Comparison of ENCODE assay signal across 19 cellular contexts in the genomic region with DNA sequence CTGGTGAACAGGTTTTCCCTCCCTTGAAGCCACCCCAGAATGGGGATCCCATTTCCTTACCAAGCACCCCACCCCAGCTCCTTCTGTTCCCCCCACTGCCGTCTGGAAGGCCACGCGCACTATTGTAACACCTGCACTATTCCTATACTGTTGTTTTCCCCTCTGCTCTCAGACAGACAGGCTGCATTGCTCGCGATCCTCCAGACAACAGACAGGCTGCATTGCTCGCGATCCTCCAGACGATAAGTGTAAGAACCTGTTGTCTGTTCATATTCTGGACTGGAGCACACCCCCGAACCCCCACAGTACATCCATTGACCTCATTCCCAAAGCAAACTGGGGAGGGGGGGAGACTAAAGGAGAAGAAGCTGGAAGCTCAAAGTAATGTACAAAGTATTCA.
A peak's percentile ranks its signal among the peaks of the same experiment; 100 is the strongest.
DNase-seq lines count a peak whose midpoint lies in the region; ATAC-seq, FAIRE-seq and TF ChIP-seq lines count a peak whose summit lies in the region.
"Had no signal": no experiment of that assay in that cellular context is flagged by ENCODE, and none has a peak within 500 bp of the region (broad histone marks: within the 10 kb centered on the region; RNA-seq: fewer than 3 reads in every experiment).

No MANE protein-coding gene starts in this region.

- DNase-seq in NCI-H748 (lab: John Stamatoyannopoulos, UW; ENCODE audit: unreplicated experiment) = peak; percentile 59
- no peak for DNase-seq in NCI-H748 treated with DMSO at 0.1 percent for 48 hours (lab: John Stamatoyannopoulos, UW)
- no peak for DNase-seq in BE2C
- peak; percentile 90 for DNase-seq in NCI-H2171 treated with DMSO at 0.1 percent for 48 hours (lab: John Stamatoyannopoulos, UW)
- DNase-seq in naive B cell = no peak
- DNase-seq in frontal cortex (ENCODE audit: low spot score in 2 of 2) = no peak
- DNase-seq in adrenal gland = no peak
- DNase-seq: activated T-cell treated with anti-CD3 and anti-CD28 coated beads, Interleukin-2, amount 50 U/mL, for 48 hours; GOT3; left ventricle myocardium superior; occipital lobe had no signal

- H3K27ac ChIP-seq in adrenal gland = no peak overlapping the region
- H3K27ac ChIP-seq: VCaP had no signal

- H3K4me1 ChIP-seq in BE2C (peaks cover 20% of the 10 kb centered on the region), adrenal gland (replicated peaks in 1 of 2) (peaks cover 4 to 25% of the 10 kb centered on the region in 2 donors)

- H3K9me3 Mint-ChIP-seq in naive B cell = peaks cover 0 to 3% (median 0%) of the 10 kb centered on the region in 7 donors

- intact Hi-C loops in adrenal gland (cut with DNase I) = no loop called here

- H3K27me3 ChIP-seq in BE2C = no peaks in the 10 kb centered on the region
- H3K27me3 ChIP-seq in adrenal gland = no peaks in the 10 kb centered on the region

- H3K36me3 ChIP-seq in BE2C = no peaks in the 10 kb centered on the region
- no peaks in the 10 kb centered on the region for H3K36me3 ChIP-seq in adrenal gland (replicated peaks in 1 of 2)

- H3K9me3 ChIP-seq in BE2C (no peaks in the 10 kb centered on the region), adrenal gland (replicated peaks in 1 of 3) (no peaks in the 10 kb centered on the region)

- H3K4me1 Mint-ChIP-seq in naive B cell = peaks cover 18 to 36% (median 26%) of the 10 kb centered on the region in 3 donors

- ATAC-seq in naive B cell (ENCODE audit: low read depth in 2 of 2) (no peak), GM19328 (IDR thresholded peaks at IDR 0.05; ENCODE audit: unreplicated experiment) (no peak)
- ATAC-seq: activated naive CD4-positive, alpha-beta T cell treated with anti-CD3 and anti-CD28 coated beads, Interleukin-2, amount 50 U/mL, for 72 hours; GM12878 had no signal

- TF ChIP-seq POLR2A in adrenal gland (IDR thresholded peaks at IDR 0.05) = no peak

- 80 to 87% (median 86%) methylated on average over 9 of the region's 9 CpGs for WGBS in adrenal gland, 4 donors

- H3K4me3 Mint-ChIP-seq in naive B cell = no peak overlapping the region

- H3K36me3 Mint-ChIP-seq in naive B cell = no peaks in the 10 kb centered on the region

- FAIRE-seq in frontal cortex (lab: Jason Lieb, UNC) = no peak
- FAIRE-seq: endometrium, GM12878, GM19239, HepG2 had no signal

- peak overlapping the region; percentile 31 for H3K4me3 ChIP-seq in BE2C (ENCODE audit: low read depth, low read length)
- H3K4me3 ChIP-seq in adrenal gland = no peak overlapping the region
- H3K4me3 ChIP-seq: coronary artery, GM12878 had no signal

- no peaks in the 10 kb centered on the region for H3K27me3 Mint-ChIP-seq in naive B cell

- no peak for TF ChIP-seq CTCF in BE2C (IDR thresholded peaks at IDR 0.05; ENCODE audit: low read depth, low read length)
- no peak for TF ChIP-seq CTCF in adrenal gland (IDR thresholded peaks at IDR 0.05)

- peak overlapping the region; percentile 22 to 88 (median 60) for H3K27ac Mint-ChIP-seq in naive B cell

Comparison
In these comparisons a context has a peak if more than half of its experiments do, and no peak if none do; other contexts are left out.
1. DNase-seq: peak in NCI-H748 (single experiment) and NCI-H2171 treated with DMSO at 0.1 percent for 48 hours (single experiment); none in NCI-H748 treated with DMSO at 0.1 percent for 48 hours (single experiment), BE2C (single experiment), naive B cell (single experiment), frontal cortex (0 of 2) and adrenal gland (0 of 7).